In the genomic region with DNA sequence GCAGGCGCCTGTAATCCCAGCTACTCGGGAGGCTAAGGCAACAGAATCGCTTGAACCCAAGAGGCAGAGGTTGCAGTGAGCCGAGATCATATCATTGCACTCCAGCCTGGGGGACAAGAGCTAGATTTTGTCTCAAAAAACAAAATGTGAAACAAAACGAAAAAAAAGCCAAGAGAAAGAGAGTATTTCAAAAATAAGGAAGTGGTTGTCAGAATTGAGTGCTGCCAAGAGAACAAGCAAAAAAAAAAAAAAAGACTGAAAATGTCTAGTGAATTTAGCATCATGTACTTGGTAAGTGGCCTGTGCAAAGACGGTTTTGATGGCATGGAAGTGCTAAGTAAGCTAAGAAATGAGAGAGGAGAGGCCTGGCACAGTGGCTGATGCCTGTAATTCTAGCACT, we compare ENCODE assay signal across 1 cellular context.
TF ChIP-seq lines count a peak whose summit lies in the region.

No MANE protein-coding gene starts in this region.

TF ChIP-seq in GM12878, 131 proteins besides CTCF, POLR2A, EP300 and RAD21:
- peak; percentile 79; the same call in 1 of the 2 replicates for TF ChIP-seq SPI1 (IDR thresholded peaks at IDR 0.05; ENCODE audit: borderline replicate concordance, insufficient read depth, low read depth, low read length)
- TF ChIP-seq, protein P1, sequence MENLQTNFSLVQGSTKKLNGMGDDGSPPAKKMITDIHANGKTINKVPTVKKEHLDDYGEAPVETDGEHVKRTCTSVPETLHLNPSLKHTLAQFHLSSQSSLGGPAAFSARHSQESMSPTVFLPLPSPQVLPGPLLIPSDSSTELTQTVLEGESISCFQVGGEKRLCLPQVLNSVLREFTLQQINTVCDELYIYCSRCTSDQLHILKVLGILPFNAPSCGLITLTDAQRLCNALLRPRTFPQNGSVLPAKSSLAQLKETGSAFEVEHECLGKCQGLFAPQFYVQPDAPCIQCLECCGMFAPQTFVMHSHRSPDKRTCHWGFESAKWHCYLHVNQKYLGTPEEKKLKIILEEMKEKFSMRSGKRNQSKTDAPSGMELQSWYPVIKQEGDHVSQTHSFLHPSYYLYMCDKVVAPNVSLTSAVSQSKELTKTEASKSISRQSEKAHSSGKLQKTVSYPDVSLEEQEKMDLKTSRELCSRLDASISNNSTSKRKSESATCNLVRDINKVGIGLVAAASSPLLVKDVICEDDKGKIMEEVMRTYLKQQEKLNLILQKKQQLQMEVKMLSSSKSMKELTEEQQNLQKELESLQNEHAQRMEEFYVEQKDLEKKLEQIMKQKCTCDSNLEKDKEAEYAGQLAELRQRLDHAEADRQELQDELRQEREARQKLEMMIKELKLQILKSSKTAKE (IDR thresholded peaks at IDR 0.05; ENCODE audit: low read depth, poor library complexity, severe bottlenecking): no peak
- TF ChIP-seq ZNF384 (IDR thresholded peaks at IDR 0.05; ENCODE audit: borderline replicate concordance, low read depth, low read length): peak; percentile 82
- no peak for TF ChIP-seq IRF4 (IDR thresholded peaks at IDR 0.05; ENCODE audit: low read depth, low read length)
- TF ChIP-seq PAX5 (IDR thresholded peaks at IDR 0.05; ENCODE audit: borderline replicate concordance, low read depth, low read length): no peak
- TF ChIP-seq, protein P2, sequence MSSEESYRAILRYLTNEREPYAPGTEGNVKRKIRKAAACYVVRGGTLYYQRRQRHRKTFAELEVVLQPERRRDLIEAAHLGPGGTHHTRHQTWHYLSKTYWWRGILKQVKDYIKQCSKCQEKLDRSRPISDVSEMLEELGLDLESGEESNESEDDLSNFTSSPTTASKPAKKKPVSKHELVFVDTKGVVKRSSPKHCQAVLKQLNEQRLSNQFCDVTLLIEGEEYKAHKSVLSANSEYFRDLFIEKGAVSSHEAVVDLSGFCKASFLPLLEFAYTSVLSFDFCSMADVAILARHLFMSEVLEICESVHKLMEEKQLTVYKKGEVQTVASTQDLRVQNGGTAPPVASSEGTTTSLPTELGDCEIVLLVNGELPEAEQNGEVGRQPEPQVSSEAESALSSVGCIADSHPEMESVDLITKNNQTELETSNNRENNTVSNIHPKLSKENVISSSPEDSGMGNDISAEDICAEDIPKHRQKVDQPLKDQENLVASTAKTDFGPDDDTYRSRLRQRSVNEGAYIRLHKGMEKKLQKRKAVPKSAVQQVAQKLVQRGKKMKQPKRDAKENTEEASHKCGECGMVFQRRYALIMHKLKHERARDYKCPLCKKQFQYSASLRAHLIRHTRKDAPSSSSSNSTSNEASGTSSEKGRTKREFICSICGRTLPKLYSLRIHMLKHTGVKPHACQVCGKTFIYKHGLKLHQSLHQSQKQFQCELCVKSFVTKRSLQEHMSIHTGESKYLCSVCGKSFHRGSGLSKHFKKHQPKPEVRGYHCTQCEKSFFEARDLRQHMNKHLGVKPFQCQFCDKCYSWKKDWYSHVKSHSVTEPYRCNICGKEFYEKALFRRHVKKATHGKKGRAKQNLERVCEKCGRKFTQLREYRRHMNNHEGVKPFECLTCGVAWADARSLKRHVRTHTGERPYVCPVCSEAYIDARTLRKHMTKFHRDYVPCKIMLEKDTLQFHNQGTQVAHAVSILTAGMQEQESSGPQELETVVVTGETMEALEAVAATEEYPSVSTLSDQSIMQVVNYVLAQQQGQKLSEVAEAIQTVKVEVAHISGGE (CRISPR knock-in tag; IDR thresholded peaks at IDR 0.05): no peak
- TF ChIP-seq, protein P3, sequence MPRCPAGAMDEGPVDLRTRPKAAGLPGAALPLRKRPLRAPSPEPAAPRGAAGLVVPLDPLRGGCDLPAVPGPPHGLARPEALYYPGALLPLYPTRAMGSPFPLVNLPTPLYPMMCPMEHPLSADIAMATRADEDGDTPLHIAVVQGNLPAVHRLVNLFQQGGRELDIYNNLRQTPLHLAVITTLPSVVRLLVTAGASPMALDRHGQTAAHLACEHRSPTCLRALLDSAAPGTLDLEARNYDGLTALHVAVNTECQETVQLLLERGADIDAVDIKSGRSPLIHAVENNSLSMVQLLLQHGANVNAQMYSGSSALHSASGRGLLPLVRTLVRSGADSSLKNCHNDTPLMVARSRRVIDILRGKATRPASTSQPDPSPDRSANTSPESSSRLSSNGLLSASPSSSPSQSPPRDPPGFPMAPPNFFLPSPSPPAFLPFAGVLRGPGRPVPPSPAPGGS (IDR thresholded peaks at IDR 0.05; ENCODE audit: borderline replicate concordance, insufficient read depth, low read depth, low read length, poor library complexity, severe bottlenecking): no peak
- no peak for TF ChIP-seq NR2C2 (IDR thresholded peaks at IDR 0.05; ENCODE audit: borderline replicate concordance, control insufficient read depth, insufficient read length, low read depth)
- no peak for TF ChIP-seq KLF5 (IDR thresholded peaks at IDR 0.05; ENCODE audit: partially characterized antibody)
- TF ChIP-seq TARDBP (IDR thresholded peaks at IDR 0.05; ENCODE audit: borderline replicate concordance): no peak
